ENCODE assay signal across 1 cellular context in the genomic region with DNA sequence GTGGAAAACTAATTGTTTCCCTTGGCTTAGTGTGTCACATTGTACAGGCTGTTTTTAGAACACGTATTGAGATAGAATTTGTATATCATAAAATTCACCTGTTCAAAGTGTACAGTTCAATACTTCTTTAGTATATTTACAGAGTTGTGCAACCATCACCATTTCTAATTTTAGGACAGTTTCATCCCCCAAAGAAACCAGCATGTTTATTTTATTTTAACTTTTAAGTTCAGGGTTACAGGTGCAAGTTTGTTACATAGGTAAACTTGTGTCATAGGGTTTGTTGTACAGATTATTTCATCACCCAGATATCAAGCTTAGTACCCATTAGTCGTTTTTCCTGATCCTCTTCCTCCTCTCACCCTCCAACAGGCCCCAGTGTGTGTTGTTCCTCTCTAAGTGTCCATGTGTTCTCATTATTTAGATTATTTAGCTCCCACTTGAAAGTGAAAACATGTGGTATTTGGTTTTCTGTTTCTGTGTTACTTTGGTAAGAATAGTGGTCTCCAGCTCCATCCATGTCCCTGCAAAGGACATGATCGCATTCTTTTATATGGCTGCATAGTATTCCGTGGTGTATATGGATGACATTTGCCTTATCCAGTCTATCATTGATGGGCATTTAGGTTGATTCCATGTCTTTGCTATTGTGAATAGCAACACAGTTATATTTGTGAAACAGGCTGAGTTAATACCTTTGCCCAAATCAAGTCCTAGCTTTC.
TF ChIP-seq lines count a peak whose summit lies in the region.

No MANE protein-coding gene starts in this region.

TF ChIP-seq in HEK293, 187 proteins besides CTCF, POLR2A, EP300 and RAD21 (continued from another document):
- TF ChIP-seq, protein P1, sequence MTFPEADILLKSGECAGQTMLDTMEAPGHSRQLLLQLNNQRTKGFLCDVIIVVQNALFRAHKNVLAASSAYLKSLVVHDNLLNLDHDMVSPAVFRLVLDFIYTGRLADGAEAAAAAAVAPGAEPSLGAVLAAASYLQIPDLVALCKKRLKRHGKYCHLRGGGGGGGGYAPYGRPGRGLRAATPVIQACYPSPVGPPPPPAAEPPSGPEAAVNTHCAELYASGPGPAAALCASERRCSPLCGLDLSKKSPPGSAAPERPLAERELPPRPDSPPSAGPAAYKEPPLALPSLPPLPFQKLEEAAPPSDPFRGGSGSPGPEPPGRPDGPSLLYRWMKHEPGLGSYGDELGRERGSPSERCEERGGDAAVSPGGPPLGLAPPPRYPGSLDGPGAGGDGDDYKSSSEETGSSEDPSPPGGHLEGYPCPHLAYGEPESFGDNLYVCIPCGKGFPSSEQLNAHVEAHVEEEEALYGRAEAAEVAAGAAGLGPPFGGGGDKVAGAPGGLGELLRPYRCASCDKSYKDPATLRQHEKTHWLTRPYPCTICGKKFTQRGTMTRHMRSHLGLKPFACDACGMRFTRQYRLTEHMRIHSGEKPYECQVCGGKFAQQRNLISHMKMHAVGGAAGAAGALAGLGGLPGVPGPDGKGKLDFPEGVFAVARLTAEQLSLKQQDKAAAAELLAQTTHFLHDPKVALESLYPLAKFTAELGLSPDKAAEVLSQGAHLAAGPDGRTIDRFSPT (tag by site-specific recombination; IDR thresholded peaks at IDR 0.05), result no peak
- no peak for TF ChIP-seq ZNF561 (tag by site-specific recombination; IDR thresholded peaks at IDR 0.05; ENCODE audit: borderline replicate concordance)
